25 cellular contexts compared by ENCODE assay signal in the genomic region with DNA sequence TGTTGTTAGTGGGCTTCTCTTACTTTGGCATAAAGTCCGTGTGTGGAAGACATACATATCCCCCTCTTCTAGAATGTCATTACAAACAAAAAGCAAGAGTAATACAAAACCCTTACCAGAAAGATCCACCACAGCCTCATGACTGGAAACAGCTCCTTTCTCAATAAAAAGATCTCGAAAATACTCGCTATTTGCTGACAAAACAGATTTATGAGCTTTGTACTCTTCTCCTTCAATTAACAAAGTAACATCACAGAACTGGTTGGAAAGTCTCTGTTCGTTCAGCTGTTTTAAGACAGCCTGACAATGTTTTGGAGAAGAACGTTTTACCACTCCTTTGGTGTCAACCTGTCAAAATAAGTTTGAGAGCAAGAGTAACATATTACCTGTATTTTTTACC.
"Had no signal": no experiment of that assay in that cellular context is flagged by ENCODE, and none has a peak within 500 bp of the region (broad histone marks: within the 10 kb centered on the region; RNA-seq: fewer than 3 reads in every experiment).

No MANE protein-coding gene starts in this region.

- H3K4me3 Mint-ChIP-seq: endodermal cell; immature natural killer cell; memory B cell; mesothelial cell of epicardium; natural killer cell treated with Interleukin-12 subunit alpha and Interleukin-12 subunit beta and Interleukin-15 and Interleukin-18, amount 100 ng/mL, for 72 hours; neural progenitor cell; stimulated activated effector memory CD8-positive, alpha-beta T cell treated with anti-CD3 and anti-CD28 coated beads, Interleukin-12 subunit alpha, Interleukin-12 subunit beta, amount 100 ng/mL, for 72 hours had no signal

- H3K9me3 ChIP-seq: left ventricle myocardium inferior, lower lobe of right lung, pancreas, tibial artery, upper lobe of left lung, uterus had no signal

- H3K27ac Mint-ChIP-seq: endodermal cell; memory B cell; mesothelial cell of epicardium; neural progenitor cell; progenitor cell of endocrine pancreas; stimulated activated effector memory CD8-positive, alpha-beta T cell treated with anti-CD3 and anti-CD28 coated beads, Interleukin-12 subunit alpha, Interleukin-12 subunit beta, amount 100 ng/mL, for 72 hours had no signal

- H3K27ac ChIP-seq: foreskin keratinocyte, left ventricle myocardium inferior, lower lobe of right lung, neural progenitor cell, pancreas, tibial artery, upper lobe of left lung, uterus had no signal

- H3K4me1 ChIP-seq: uterus had no signal

- H3K4me3 ChIP-seq: left ventricle myocardium inferior, lower lobe of right lung, neural progenitor cell, pancreas, smooth muscle cell, tibial artery, upper lobe of left lung, uterus had no signal

- H3K4me2 ChIP-seq: neural progenitor cell, smooth muscle cell had no signal

- DNase-seq: effector CD4-positive, alpha-beta T cell; endodermal cell; erythroblast; foreskin keratinocyte; immature natural killer cell; left ventricle myocardium inferior; lower lobe of right lung; occipital lobe; pancreas; right cardiac atrium; stimulated activated CD4-positive, alpha-beta T cell treated with anti-CD3 and anti-CD28 coated beads, Interleukin-4, amount 100 ng/mL, for 1 hour; stimulated activated CD8-positive, alpha-beta memory T cell treated with anti-CD3 and anti-CD28 coated beads, Interleukin-4, amount 100 ng/mL, for 48 hours; stimulated activated naive CD8-positive, alpha-beta T cell treated with anti-CD3 and anti-CD28 coated beads, Interleukin-15, Interleukin-2, amounts not matched to agents 100 U/mL and 50 U/mL, for 24 hours; tibial artery; upper lobe of left lung; uterus had no signal

- H3K36me3 ChIP-seq: neural progenitor cell, uterus had no signal

- ATAC-seq: foreskin keratinocyte; lower lobe of right lung; natural killer cell treated with Interleukin-12 subunit alpha and Interleukin-12 subunit beta and Interleukin-15 and Interleukin-18, amount 100 ng/mL, for 72 hours; pancreas; right cardiac atrium; stimulated activated effector memory CD8-positive, alpha-beta T cell treated with anti-CD3 and anti-CD28 coated beads, Interleukin-12 subunit alpha, Interleukin-12 subunit beta, amount 100 ng/mL, for 72 hours; stimulated activated naive CD8-positive, alpha-beta T cell treated with anti-CD3 and anti-CD28 coated beads, Interleukin-15, Interleukin-2, amounts not matched to agents 100 U/mL and 50 U/mL, for 24 hours had no signal

- H3K4me1 Mint-ChIP-seq: endodermal cell had no signal

- H3K9ac ChIP-seq: neural progenitor cell had no signal

- H3K9me3 Mint-ChIP-seq: endodermal cell; immature natural killer cell; memory B cell; mesothelial cell of epicardium; natural killer cell treated with Interleukin-12 subunit alpha and Interleukin-12 subunit beta and Interleukin-15 and Interleukin-18, amount 100 ng/mL, for 72 hours; neural progenitor cell; stimulated activated effector memory CD8-positive, alpha-beta T cell treated with anti-CD3 and anti-CD28 coated beads, Interleukin-12 subunit alpha, Interleukin-12 subunit beta, amount 100 ng/mL, for 72 hours had no signal

- H3K27me3 Mint-ChIP-seq: memory B cell; natural killer cell treated with Interleukin-12 subunit alpha and Interleukin-12 subunit beta and Interleukin-15 and Interleukin-18, amount 100 ng/mL, for 72 hours; progenitor cell of endocrine pancreas had no signal

- H2AFZ ChIP-seq: neural progenitor cell had no signal

- FAIRE-seq: endothelial cell of umbilical vein, keratinocyte, pancreas had no signal

- H3K27me3 ChIP-seq: foreskin keratinocyte, neural progenitor cell, pancreas, tibial artery, upper lobe of left lung, uterus had no signal
